1 cellular context compared by ENCODE assay signal in genomic region chr3:37666618-37667017, GRCh38.
TF ChIP-seq lines count a peak whose summit lies in the region.

No MANE protein-coding gene starts in this region.

TF ChIP-seq in GM23338, 12 proteins besides CTCF, POLR2A, EP300 and RAD21 (continued from another document):
- TF ChIP-seq ZNF462 (CRISPR knock-in tag; IDR thresholded peaks at IDR 0.05) (no peak), CREB1 (CRISPR knock-in tag; IDR thresholded peaks at IDR 0.05; ENCODE audit: low read depth) (no peak), EZH2 (IDR thresholded peaks at IDR 0.05; ENCODE audit: low read depth, unreplicated experiment) (no peak), EZH2phosphoT487 (IDR thresholded peaks at IDR 0.05; ENCODE audit: unreplicated experiment) (no peak), ZNF331 (CRISPR knock-in tag; IDR thresholded peaks at IDR 0.05; ENCODE audit: low read depth) (no peak), JUNB (IDR thresholded peaks at IDR 0.05; ENCODE audit: unreplicated experiment) (no peak)
- TF ChIP-seq, protein P1, sequence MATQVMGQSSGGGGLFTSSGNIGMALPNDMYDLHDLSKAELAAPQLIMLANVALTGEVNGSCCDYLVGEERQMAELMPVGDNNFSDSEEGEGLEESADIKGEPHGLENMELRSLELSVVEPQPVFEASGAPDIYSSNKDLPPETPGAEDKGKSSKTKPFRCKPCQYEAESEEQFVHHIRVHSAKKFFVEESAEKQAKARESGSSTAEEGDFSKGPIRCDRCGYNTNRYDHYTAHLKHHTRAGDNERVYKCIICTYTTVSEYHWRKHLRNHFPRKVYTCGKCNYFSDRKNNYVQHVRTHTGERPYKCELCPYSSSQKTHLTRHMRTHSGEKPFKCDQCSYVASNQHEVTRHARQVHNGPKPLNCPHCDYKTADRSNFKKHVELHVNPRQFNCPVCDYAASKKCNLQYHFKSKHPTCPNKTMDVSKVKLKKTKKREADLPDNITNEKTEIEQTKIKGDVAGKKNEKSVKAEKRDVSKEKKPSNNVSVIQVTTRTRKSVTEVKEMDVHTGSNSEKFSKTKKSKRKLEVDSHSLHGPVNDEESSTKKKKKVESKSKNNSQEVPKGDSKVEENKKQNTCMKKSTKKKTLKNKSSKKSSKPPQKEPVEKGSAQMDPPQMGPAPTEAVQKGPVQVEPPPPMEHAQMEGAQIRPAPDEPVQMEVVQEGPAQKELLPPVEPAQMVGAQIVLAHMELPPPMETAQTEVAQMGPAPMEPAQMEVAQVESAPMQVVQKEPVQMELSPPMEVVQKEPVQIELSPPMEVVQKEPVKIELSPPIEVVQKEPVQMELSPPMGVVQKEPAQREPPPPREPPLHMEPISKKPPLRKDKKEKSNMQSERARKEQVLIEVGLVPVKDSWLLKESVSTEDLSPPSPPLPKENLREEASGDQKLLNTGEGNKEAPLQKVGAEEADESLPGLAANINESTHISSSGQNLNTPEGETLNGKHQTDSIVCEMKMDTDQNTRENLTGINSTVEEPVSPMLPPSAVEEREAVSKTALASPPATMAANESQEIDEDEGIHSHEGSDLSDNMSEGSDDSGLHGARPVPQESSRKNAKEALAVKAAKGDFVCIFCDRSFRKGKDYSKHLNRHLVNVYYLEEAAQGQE (IDR thresholded peaks at IDR 0.05; ENCODE audit: unreplicated experiment), result no peak
